Comparison of ENCODE assay signal across 13 cellular contexts in genomic region chr9:124708633-124709032, GRCh38.
DNase-seq lines count a peak whose midpoint lies in the region; ATAC-seq and TF ChIP-seq lines count a peak whose summit lies in the region.
"Had no signal": no experiment of that assay in that cellular context is flagged by ENCODE, and none has a peak within 500 bp of the region (broad histone marks: within the 10 kb centered on the region; RNA-seq: fewer than 3 reads in every experiment).

No MANE protein-coding gene starts in this region.

- no peak overlapping the region for H3K4me3 ChIP-seq in astrocyte of the spinal cord (ENCODE audit: low read depth, low read length)
- H3K4me3 ChIP-seq in kidney epithelial cell (ENCODE audit: low read depth, low read length) = no peak overlapping the region
- H3K4me3 ChIP-seq in OCI-LY7 (ENCODE audit: low read depth, low read length, poor library complexity, severe bottlenecking) = no peak overlapping the region
- H3K4me3 ChIP-seq: testis had no signal

- no peaks in the 10 kb centered on the region for H3K9me2 ChIP-seq in OCI-LY7 (ENCODE audit: insufficient read depth, low read length)

- no peak overlapping the region for H3K27ac ChIP-seq in OCI-LY7 (ENCODE audit: low read depth, low read length, poor library complexity, severe bottlenecking)
- H3K27ac ChIP-seq: testis had no signal

- H3K4me2 ChIP-seq in OCI-LY7 (ENCODE audit: low read length) = no peak overlapping the region

- CTCF ChIA-PET in OCI-LY7 (lab: Charles Lee; ENCODE audit: unreplicated experiment) = no interaction called here

- H3K4me3 Mint-ChIP-seq in natural killer cell = no peak overlapping the region
- H3K4me3 Mint-ChIP-seq in natural killer cell treated with Interleukin-12 subunit alpha and Interleukin-12 subunit beta and Interleukin-15 and Interleukin-18, amount 100 ng/mL, for 72 hours = no peak overlapping the region

- H3K36me3 Mint-ChIP-seq in natural killer cell = peaks cover 7% of the 10 kb centered on the region
- no peaks in the 10 kb centered on the region for H3K36me3 Mint-ChIP-seq in natural killer cell treated with Interleukin-12 subunit alpha and Interleukin-12 subunit beta and Interleukin-15 and Interleukin-18, amount 100 ng/mL, for 72 hours

- no peak for ATAC-seq in natural killer cell
- no peak for ATAC-seq in natural killer cell treated with Interleukin-12 subunit alpha and Interleukin-12 subunit beta and Interleukin-15 and Interleukin-18, amount 100 ng/mL, for 72 hours

- POLR2A ChIA-PET in OCI-LY7 (lab: Charles Lee) = interaction anchor here (0.6 to 1.0 kb wide), 2 partner anchors 109 to 570 kb away, joined by 3 to 5 read pairs; no protein-coding TSS in a partner anchor

- TF ChIP-seq CTCF in natural killer cell (IDR thresholded peaks at IDR 0.05) = no peak
- no peak for TF ChIP-seq CTCF in astrocyte of the spinal cord (IDR thresholded peaks at IDR 0.05; ENCODE audit: low read depth, low read length)
- no peak for TF ChIP-seq CTCF in kidney epithelial cell (IDR thresholded peaks at IDR 0.05; ENCODE audit: insufficient read depth, low read length, poor library complexity, severe bottlenecking)
- TF ChIP-seq CTCF in OCI-LY7 (conservative IDR thresholded peaks at IDR 0.05; ENCODE audit: low read length) = no peak

- no peaks in the 10 kb centered on the region for H3K9me3 ChIP-seq in OCI-LY7 (ENCODE audit: low read length)
- H3K9me3 ChIP-seq: testis had no signal

- intact Hi-C loops in natural killer cell (cut with micrococcal nuclease) = no loop called here
- intact Hi-C loops in OCI-LY7 (cut with micrococcal nuclease; ENCODE audit: unreplicated experiment) = no loop called here

- no peaks in the 10 kb centered on the region for H3K9me3 Mint-ChIP-seq in natural killer cell
- no peaks in the 10 kb centered on the region for H3K9me3 Mint-ChIP-seq in natural killer cell treated with Interleukin-12 subunit alpha and Interleukin-12 subunit beta and Interleukin-15 and Interleukin-18, amount 100 ng/mL, for 72 hours

- no peaks in the 10 kb centered on the region for H3K27me3 Mint-ChIP-seq in natural killer cell (ENCODE audit: low read depth in 2 of 2)
- no peaks in the 10 kb centered on the region for H3K27me3 Mint-ChIP-seq in natural killer cell treated with Interleukin-12 subunit alpha and Interleukin-12 subunit beta and Interleukin-15 and Interleukin-18, amount 100 ng/mL, for 72 hours

- 0 out of 2 replicates have a peak, but pooled peaks cover 4% of the 10 kb centered on the region for H4K20me1 ChIP-seq in OCI-LY7 (ENCODE audit: insufficient read depth, low read length)

- peak overlapping the region; percentile 0 to 25 for H3K27ac Mint-ChIP-seq in natural killer cell
- peak overlapping the region in 1 of 2 donors; percentile 56 for H3K27ac Mint-ChIP-seq in natural killer cell treated with Interleukin-12 subunit alpha and Interleukin-12 subunit beta and Interleukin-15 and Interleukin-18, amount 100 ng/mL, for 72 hours

- peaks cover 4% of the 10 kb centered on the region for H3K4me1 ChIP-seq in OCI-LY7 (ENCODE audit: insufficient read depth, low read length, poor library complexity, severe bottlenecking)
- H3K4me1 ChIP-seq: testis had no signal

- no peak overlapping the region for H2AFZ ChIP-seq in OCI-LY7 (ENCODE audit: low read length)

- DNase-seq in natural killer cell (no peak), astrocyte of the spinal cord (ENCODE audit: low read depth, low spot score) (peak; percentile 59), kidney epithelial cell (ENCODE audit: low read depth) (peak; percentile 47), NCI-H1092 (lab: John Stamatoyannopoulos, UW) (no peak), OCI-LY7 (ENCODE audit: low spot score) (no peak), KBM-7 (no peak)
- no peak for DNase-seq in natural killer cell treated with Interleukin-12 subunit alpha and Interleukin-12 subunit beta and Interleukin-15 and Interleukin-18, amount 100 ng/mL, for 72 hours (ENCODE audit: low spot score)
- no peak for DNase-seq in activated CD4-positive, alpha-beta T cell treated with anti-CD3 and anti-CD28 coated beads, Interleukin-2, amount 50 U/mL, for 48 hours
- DNase-seq: activated naive CD4-positive, alpha-beta T cell; central memory CD4-positive, alpha-beta T cell; NCI-H1694; NCI-H524 treated with DMSO at 0.1 percent for 48 hours; testis had no signal

- BruUV-seq in OCI-LY7 (replicated peaks; lab: Mats Ljungman, UMichigan) = no TSS peak

- no peaks in the 10 kb centered on the region; the same call in 1 of the 2 replicates for H3K79me2 ChIP-seq in OCI-LY7 (ENCODE audit: insufficient read depth, low read depth, low read length)

- in situ Hi-C loops in astrocyte of the spinal cord (cut with HindIII; ENCODE audit: low sequenced_read_pairs) = no loop called here
- in situ Hi-C loops in KBM-7 (cut with MboI; ENCODE audit: low pct_unique_long_range_greater_than_20kb, low sequenced_read_pairs) = no loop called here

- no peaks in the 10 kb centered on the region for H3K36me3 ChIP-seq in kidney epithelial cell (ENCODE audit: control insufficient read depth, insufficient read depth, low read length)
- H3K36me3 ChIP-seq in OCI-LY7 (ENCODE audit: insufficient read depth, low read length) = peaks cover 2% of the 10 kb centered on the region

- H3K4me1 Mint-ChIP-seq in natural killer cell = peaks cover 26 to 39% of the 10 kb centered on the region in 2 donors
- H3K4me1 Mint-ChIP-seq in natural killer cell treated with Interleukin-12 subunit alpha and Interleukin-12 subunit beta and Interleukin-15 and Interleukin-18, amount 100 ng/mL, for 72 hours (ENCODE audit: low read depth in 2 of 2) = peaks cover 12 to 28% of the 10 kb centered on the region in 2 donors

- no peaks in the 10 kb centered on the region for H3K27me3 ChIP-seq in kidney epithelial cell (ENCODE audit: control insufficient read depth, insufficient read depth, low read length)
- H3K27me3 ChIP-seq: testis had no signal

Comparison
In these comparisons a context has a peak if more than half of its experiments do, and no peak if none do; other contexts are left out.
1. DNase-seq: peak in astrocyte of the spinal cord (single experiment) and kidney epithelial cell (single experiment); none in natural killer cell (single experiment), natural killer cell treated with Interleukin-12 subunit alpha and Interleukin-12 subunit beta and Interleukin-15 and Interleukin-18, amount 100 ng/mL, for 72 hours (single experiment), NCI-H1092 (single experiment), OCI-LY7 (single experiment), KBM-7 (single experiment) and activated CD4-positive, alpha-beta T cell treated with anti-CD3 and anti-CD28 coated beads, Interleukin-2, amount 50 U/mL, for 48 hours (0 of 2).